ENCODE assay signal across 1 cellular context in genomic region chr13:113489171-113489548, GRCh38.
TF ChIP-seq lines count a peak whose summit lies in the region.

No MANE protein-coding gene starts in this region.

TF ChIP-seq in GM23338, 12 proteins besides CTCF, POLR2A, EP300 and RAD21 (continued from another document):
- TF ChIP-seq ZNF462 (CRISPR knock-in tag; IDR thresholded peaks at IDR 0.05) (no peak), STAT1 (IDR thresholded peaks at IDR 0.05; ENCODE audit: unreplicated experiment) (no peak), REST (IDR thresholded peaks at IDR 0.05; ENCODE audit: unreplicated experiment) (no peak), EZH2 (IDR thresholded peaks at IDR 0.05; ENCODE audit: low read depth, unreplicated experiment) (no peak), ZNF331 (CRISPR knock-in tag; IDR thresholded peaks at IDR 0.05; ENCODE audit: low read depth) (no peak)
- TF ChIP-seq, protein P1, sequence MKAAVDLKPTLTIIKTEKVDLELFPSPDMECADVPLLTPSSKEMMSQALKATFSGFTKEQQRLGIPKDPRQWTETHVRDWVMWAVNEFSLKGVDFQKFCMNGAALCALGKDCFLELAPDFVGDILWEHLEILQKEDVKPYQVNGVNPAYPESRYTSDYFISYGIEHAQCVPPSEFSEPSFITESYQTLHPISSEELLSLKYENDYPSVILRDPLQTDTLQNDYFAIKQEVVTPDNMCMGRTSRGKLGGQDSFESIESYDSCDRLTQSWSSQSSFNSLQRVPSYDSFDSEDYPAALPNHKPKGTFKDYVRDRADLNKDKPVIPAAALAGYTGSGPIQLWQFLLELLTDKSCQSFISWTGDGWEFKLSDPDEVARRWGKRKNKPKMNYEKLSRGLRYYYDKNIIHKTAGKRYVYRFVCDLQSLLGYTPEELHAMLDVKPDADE (IDR thresholded peaks at IDR 0.05), result no peak
